ENCODE assay signal across 26 cellular contexts in genomic region chr11:21911046-21911445, GRCh38.
"Had no signal": no experiment of that assay in that cellular context is flagged by ENCODE, and none has a peak within 500 bp of the region (broad histone marks: within the 10 kb centered on the region; RNA-seq: fewer than 3 reads in every experiment).

No MANE protein-coding gene starts in this region.

- ATAC-seq: stimulated activated effector memory CD8-positive, alpha-beta T cell treated with anti-CD3 and anti-CD28 coated beads, Interleukin-12 subunit alpha, Interleukin-12 subunit beta, amount 100 ng/mL, for 72 hours; stimulated activated memory B cell treated with anti-CD40 and anti-IgM and Interleukin-4, amounts not matched to agents 10 μg/mL and 1 μg/mL and 100 μg/mL, for 72 hours; stimulated activated naive B cell treated with anti-CD40 and anti-IgM and Interleukin-4, amounts not matched to agents 10 μg/mL and 1 μg/mL and 100 μg/mL, for 72 hours; stimulated activated naive CD8-positive, alpha-beta T cell treated with anti-CD3 and anti-CD28 coated beads, Interleukin-15, amount 100 ng/mL, for 72 hours; stimulated activated naive CD8-positive, alpha-beta T cell treated with anti-CD3 and anti-CD28 coated beads, Interleukin-15, Interleukin-2, amounts not matched to agents 100 U/mL and 50 U/mL, for 24 hours; upper lobe of right lung had no signal

- DNase-seq: stimulated activated CD4-positive, alpha-beta T cell treated with anti-CD3 and anti-CD28 coated beads, Interleukin-2, amount 100 ng/mL, for 48 hours; stimulated activated CD4-positive, alpha-beta T cell treated with anti-CD3 and anti-CD28 coated beads, Interleukin-4, amount 100 ng/mL, for 1 hour; stimulated activated CD4-positive, alpha-beta T cell treated with anti-CD3 and anti-CD28 coated beads, Interleukin-4, amount 100 ng/mL, for 24 hours; stimulated activated CD4-positive, alpha-beta T cell treated with anti-CD3 and anti-CD28 coated beads, Interleukin-4, amount 100 ng/mL, for 4 hours; stimulated activated CD8-positive, alpha-beta memory T cell treated with anti-CD3 and anti-CD28 coated beads, Interleukin-4, amount 100 ng/mL, for 48 hours; stimulated activated naive B cell treated with anti-CD40 and anti-IgM and Interleukin-4, amounts not matched to agents 10 μg/mL and 1 μg/mL and 100 μg/mL, for 72 hours; stimulated activated naive CD4-positive, alpha-beta T cell; stimulated activated naive CD4-positive, alpha-beta T cell treated with Interleukin-2 at 50 U/mL for 16 hours; stimulated activated naive CD8-positive, alpha-beta T cell treated with anti-CD3 and anti-CD28 coated beads, Interleukin-15, amount 100 ng/mL, for 72 hours; stimulated activated naive CD8-positive, alpha-beta T cell treated with anti-CD3 and anti-CD28 coated beads, Interleukin-15, Interleukin-2, amounts not matched to agents 100 U/mL and 50 U/mL, for 24 hours; stomach; substantia nigra; testis; thyroid gland; tibial artery; transverse colon; trophoblast cell; upper lobe of left lung; upper lobe of right lung; uterus had no signal

- H3K4me1 ChIP-seq: stomach, suprapubic skin, testis, thyroid gland, tibial artery, tibial nerve, transverse colon, upper lobe of left lung, upper lobe of right lung, uterus, vagina had no signal

- H3K4me3 ChIP-seq: stomach, suprapubic skin, testis, thoracic aorta, thyroid gland, tibial artery, tibial nerve, transverse colon, upper lobe of left lung, upper lobe of right lung, uterus, vagina had no signal

- H3K36me3 ChIP-seq: stomach, suprapubic skin, thoracic aorta, thyroid gland, tibial artery, tibial nerve, transverse colon, upper lobe of left lung, upper lobe of right lung, uterus, vagina had no signal

- H3K9me3 ChIP-seq: testis, thyroid gland, tibial artery, tibial nerve, transverse colon, upper lobe of left lung, upper lobe of right lung, uterus, vagina had no signal

- H3K27ac ChIP-seq: stomach, suprapubic skin, testis, thoracic aorta, thyroid gland, tibial artery, tibial nerve, transverse colon, upper lobe of left lung, upper lobe of right lung, uterus, vagina had no signal

- H3K27me3 ChIP-seq: stomach, suprapubic skin, testis, thyroid gland, tibial artery, tibial nerve, transverse colon, upper lobe of left lung, upper lobe of right lung, uterus, vagina had no signal
